In the genomic region with DNA sequence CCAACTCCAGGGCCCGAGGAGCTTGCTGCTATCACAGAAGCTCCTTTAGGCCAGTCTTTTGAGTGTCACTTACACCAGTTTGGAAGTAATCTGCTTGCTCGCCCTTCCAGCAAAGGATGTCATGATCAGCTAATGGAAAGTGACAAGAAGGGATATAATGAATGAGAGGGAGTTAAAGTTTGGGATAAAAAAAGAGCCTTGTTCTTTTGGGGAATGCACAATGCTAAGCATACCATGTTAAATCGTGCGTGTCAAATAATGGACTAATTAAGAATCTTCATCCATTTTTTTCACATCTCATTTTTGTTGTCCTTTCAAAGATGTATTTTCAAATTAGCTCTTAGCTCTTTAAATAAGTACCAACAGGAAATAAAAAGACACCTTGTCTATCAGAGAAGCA, we compare ENCODE assay signal across 24 cellular contexts.
"Had no signal": no experiment of that assay in that cellular context is flagged by ENCODE, and none has a peak within 500 bp of the region (broad histone marks: within the 10 kb centered on the region; RNA-seq: fewer than 3 reads in every experiment).

No MANE protein-coding gene starts in this region.

- ATAC-seq: effector memory CD8-positive, alpha-beta T cell; esophagus mucosa; foreskin keratinocyte; gastrocnemius medialis; gastroesophageal sphincter; heart left ventricle had no signal

- H3K27me3 ChIP-seq: colonic mucosa, gastrocnemius medialis had no signal

- H3K27ac Mint-ChIP-seq: dendritic cell treated with granulocyte-macrophage colony-stimulating factor and Interleukin-4, amounts not matched to agents 40 ng/mL and 50 ng/mL, for 4 days; effector memory CD8-positive, alpha-beta T cell; endodermal cell had no signal

- H3K9me3 ChIP-seq: colonic mucosa, esophagus muscularis mucosa, esophagus squamous epithelium, gastrocnemius medialis, gastroesophageal sphincter, heart left ventricle had no signal

- H3K27ac ChIP-seq: colonic mucosa, coronary artery, dorsolateral prefrontal cortex, epithelial cell of prostate, esophagus muscularis mucosa, esophagus squamous epithelium, foreskin keratinocyte, gastrocnemius medialis, gastroesophageal sphincter, heart left ventricle had no signal

- H3K4me1 Mint-ChIP-seq: endodermal cell had no signal

- H3K4me1 ChIP-seq: colonic mucosa, esophagus muscularis mucosa, esophagus squamous epithelium, gastrocnemius medialis, gastroesophageal sphincter, heart left ventricle had no signal

- H3K36me3 ChIP-seq: colonic mucosa, esophagus muscularis mucosa, esophagus squamous epithelium, gastrocnemius medialis, gastroesophageal sphincter, heart left ventricle had no signal

- H3K4me3 Mint-ChIP-seq: dendritic cell treated with granulocyte-macrophage colony-stimulating factor and Interleukin-4, amounts not matched to agents 40 ng/mL and 50 ng/mL, for 4 days; effector memory CD8-positive, alpha-beta T cell; endodermal cell had no signal

- H3K4me3 ChIP-seq: colonic mucosa, coronary artery, dorsolateral prefrontal cortex, esophagus muscularis mucosa, esophagus squamous epithelium, gastrocnemius medialis, gastroesophageal sphincter, heart left ventricle had no signal

- DNase-seq: colonic mucosa; cortex of kidney; dermis blood vessel endothelial cell; dorsolateral prefrontal cortex; effector CD4-positive, alpha-beta T cell; effector CD8-positive, alpha-beta T cell; effector memory CD4-positive, alpha-beta T cell; effector memory CD8-positive, alpha-beta T cell; endodermal cell; erythroblast; esophagus squamous epithelium; foreskin fibroblast; foreskin keratinocyte; foreskin melanocyte; gastrocnemius medialis; glutamatergic neuron; head of caudate nucleus; heart left ventricle had no signal

- H3K9me3 Mint-ChIP-seq: dendritic cell treated with granulocyte-macrophage colony-stimulating factor and Interleukin-4, amounts not matched to agents 40 ng/mL and 50 ng/mL, for 4 days; endodermal cell had no signal
